ENCODE assay signal across 8 cellular contexts in the genomic region with DNA sequence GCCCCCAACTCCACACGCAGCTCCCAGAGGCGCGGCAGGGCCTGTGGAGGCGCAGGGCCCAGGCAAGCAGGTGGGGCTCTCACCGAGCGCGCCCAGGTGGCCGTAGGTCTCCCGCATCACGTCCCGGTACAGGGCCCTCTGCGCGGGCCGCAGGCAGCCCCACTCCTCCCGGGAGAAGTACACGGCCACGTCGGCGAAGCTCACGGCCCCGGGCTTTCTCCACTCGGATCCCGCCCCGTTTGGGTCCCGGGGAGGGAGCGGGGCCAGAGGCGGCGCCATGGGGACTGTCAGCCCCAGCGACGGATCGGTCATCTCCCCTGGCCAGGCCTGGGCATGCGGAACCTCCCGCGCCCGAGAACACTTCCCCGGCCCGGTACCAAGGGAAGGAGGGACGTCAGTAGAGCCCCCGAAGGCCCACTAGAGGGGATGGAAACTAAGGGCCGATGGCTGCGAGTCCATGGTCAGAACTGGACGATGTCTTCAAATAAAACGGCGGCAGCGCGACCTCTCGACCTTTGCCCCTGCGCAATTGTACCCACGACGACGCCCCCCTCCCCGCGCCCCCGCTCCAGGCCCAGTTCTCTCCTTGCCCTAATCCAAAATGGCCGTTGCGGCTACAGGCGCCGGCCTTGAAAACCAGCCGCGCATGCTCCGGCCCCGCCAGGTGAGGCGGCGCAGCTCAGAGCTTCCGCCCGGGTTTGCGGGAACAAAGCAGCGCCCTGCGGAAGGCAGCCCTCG. TPM values are rescaled to one million over a fixed set of nuclear protein-coding genes. Genes with fewer than 3 reads are reported as not detected.
A peak's percentile ranks its signal among the peaks of the same experiment; 100 is the strongest.
DNase-seq lines count a peak whose midpoint lies in the region; ATAC-seq and TF ChIP-seq lines count a peak whose summit lies in the region.

Gene ZNF747, minus strand, starts transcription at position 491 of the 738 bp plus-strand sequence. Its CDS starts 179 bp downstream, at position 312.

- no peaks in the 10 kb centered on the region for H3K27me3 Mint-ChIP-seq in chondrocyte (ENCODE audit: low read depth)

- H3K27me3 ChIP-seq in ACC112 (ENCODE audit: insufficient read depth, low read length) (no peaks in the 10 kb centered on the region), layer of hippocampus (ENCODE audit: control insufficient read depth, insufficient read depth, low read length) (no peaks in the 10 kb centered on the region)

- peaks cover 16% of the 10 kb centered on the region for H3K79me2 ChIP-seq in ACC112 (ENCODE audit: control insufficient read depth, insufficient read depth, low read length, unreplicated experiment)

- peak within 1 kb of the TSS; percentile 87 for H3K27ac Mint-ChIP-seq in chondrocyte (ENCODE audit: unreplicated experiment)

- H2AFZ ChIP-seq in ACC112 (ENCODE audit: low read length, unreplicated experiment) = peak within 1 kb of the TSS; percentile 87

- H3K27ac ChIP-seq in ACC112 (ENCODE audit: low read depth, low read length) (peak within 1 kb of the TSS; percentile 63), layer of hippocampus (ENCODE audit: low read depth, low read length) (peak within 1 kb of the TSS; percentile 93)

- ATAC-seq in GM18868 (IDR thresholded peaks at IDR 0.05; ENCODE audit: unreplicated experiment) (peak; percentile 63), HG03378 (IDR thresholded peaks at IDR 0.05; ENCODE audit: unreplicated experiment) (peak; percentile 49)

- peaks cover 17% of the 10 kb centered on the region for H3K4me1 Mint-ChIP-seq in chondrocyte (ENCODE audit: low read depth)

- peak within 1 kb of the TSS; percentile 88 for H3K4me3 Mint-ChIP-seq in chondrocyte (ENCODE audit: unreplicated experiment)

- TF ChIP-seq CTCF in chondrocyte (IDR thresholded peaks at IDR 0.05) = no peak

- DNase-seq in NCI-H524 (lab: John Stamatoyannopoulos, UW) = peak; percentile 91 to 93
- peak; percentile 92 to 94 for DNase-seq in activated CD4-positive, alpha-beta T cell treated with anti-CD3 and anti-CD28 coated beads for 4 hours
- DNase-seq in chondrocyte (ENCODE audit: low spot score) = no peak
- peak; percentile 78 to 87 (median 84) for DNase-seq in stimulated activated CD4-positive, alpha-beta T cell treated with anti-CD3 and anti-CD28 coated beads, Interleukin-1b, Interleukin-23, amount 100 ng/mL, for 24 hours (ENCODE audit: low read depth in 4 of 4, low spot score in 1 of 4)

- H3K4me3 ChIP-seq in ACC112 (ENCODE audit: low read depth, low read length) = peak within 1 kb of the TSS; percentile 88

- H3K36me3 Mint-ChIP-seq in chondrocyte (ENCODE audit: low read depth) = no peaks in the 10 kb centered on the region

- H3K36me3 ChIP-seq in ACC112 (ENCODE audit: insufficient read depth, low read length) = no peaks in the 10 kb centered on the region

- no peaks in the 10 kb centered on the region for H3K9me3 Mint-ChIP-seq in chondrocyte (ENCODE audit: low read depth)

- H3K4me1 ChIP-seq in ACC112 (ENCODE audit: control insufficient read depth, insufficient read depth, low read length, unreplicated experiment) = peaks cover 5% of the 10 kb centered on the region

RNA-seq across cellular contexts. Expression of gene ZNF747, which starts in this region (rescaled TPM):
- 3.5 to 6.7 TPM (median 6.7 TPM) in 3 replicates for total RNA-seq in chondrocyte
